10 cellular contexts compared by ENCODE assay signal in the genomic region with DNA sequence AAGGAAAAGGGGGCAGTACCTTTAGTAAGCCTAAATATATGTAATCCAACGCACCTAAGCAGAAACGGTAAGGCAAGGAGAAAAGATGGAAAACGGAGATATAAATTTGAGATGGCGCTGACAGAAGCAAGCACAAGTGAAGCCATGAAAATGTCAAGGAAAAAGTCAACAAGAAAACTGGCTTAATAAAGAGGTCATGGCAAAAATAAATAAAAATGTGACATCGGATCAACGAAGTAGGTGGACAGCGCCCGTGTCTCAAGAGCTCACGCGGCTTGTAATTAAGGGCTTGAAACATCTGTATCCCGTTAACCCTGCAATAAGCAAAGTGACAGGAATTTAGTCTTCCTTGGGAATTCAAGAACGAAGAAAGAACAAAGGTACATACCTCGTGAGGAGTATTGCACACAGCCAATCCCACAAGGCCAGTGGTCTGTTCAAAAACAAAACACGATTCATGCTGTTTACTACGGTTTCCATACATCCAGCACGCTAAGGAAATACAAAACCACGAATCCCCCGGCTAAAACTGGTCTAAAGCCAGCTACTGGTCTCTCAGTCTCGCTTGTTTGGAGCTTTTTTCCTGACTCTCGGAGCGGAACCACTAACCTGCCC. TPM values are rescaled to one million over a fixed set of nuclear protein-coding genes. Genes with fewer than 3 reads are reported as not detected.
A peak's percentile ranks its signal among the peaks of the same experiment; 100 is the strongest.
DNase-seq lines count a peak whose midpoint lies in the region; ATAC-seq and TF ChIP-seq lines count a peak whose summit lies in the region.
"Had no signal": no experiment of that assay in that cellular context is flagged by ENCODE, and none has a peak within 500 bp of the region (broad histone marks: within the 10 kb centered on the region; RNA-seq: fewer than 3 reads in every experiment).

No MANE protein-coding gene starts in this region.

- no peak overlapping the region for H3K27ac Mint-ChIP-seq in activated T-helper 17 cell treated with anti-CD3 and anti-CD28 coated beads, Interleukin-2, amount 50 U/mL, for 72 hours
- H3K27ac Mint-ChIP-seq: stimulated activated naive CD8-positive, alpha-beta T cell treated with anti-CD3 and anti-CD28 coated beads, Interleukin-15, Interleukin-2, amounts not matched to agents 100 ng/mL and 50 ng/mL, for 24 hours had no signal

- peak overlapping the region; percentile 86 for H3K27ac ChIP-seq in mesodermal cell (ENCODE audit: low read depth, low read length, severe bottlenecking)

- no peaks in the 10 kb centered on the region for H3K4me1 ChIP-seq in mesodermal cell (ENCODE audit: control insufficient read depth, insufficient read depth, low read length, poor library complexity, severe bottlenecking)

- peak; percentile 10 for ATAC-seq in GM19023 (IDR thresholded peaks at IDR 0.05; ENCODE audit: unreplicated experiment)
- ATAC-seq in HG03460 (IDR thresholded peaks at IDR 0.05; ENCODE audit: unreplicated experiment), result peak; percentile 9
- no peak for ATAC-seq in HG02981 (IDR thresholded peaks at IDR 0.05; ENCODE audit: unreplicated experiment)
- ATAC-seq in activated T-helper 17 cell treated with anti-CD3 and anti-CD28 coated beads, Interleukin-2, amount 50 U/mL, for 72 hours (replicated peaks), result no peak

- peaks cover 7% of the 10 kb centered on the region for H3K9me3 Mint-ChIP-seq in activated T-helper 17 cell treated with anti-CD3 and anti-CD28 coated beads, Interleukin-2, amount 50 U/mL, for 72 hours
- H3K9me3 Mint-ChIP-seq: stimulated activated naive CD8-positive, alpha-beta T cell treated with anti-CD3 and anti-CD28 coated beads, Interleukin-15, Interleukin-2, amounts not matched to agents 100 ng/mL and 50 ng/mL, for 24 hours had no signal

- peak overlapping the region; percentile 85 to 89 for H3K4me3 ChIP-seq in cardiac fibroblast (replicated peaks in 1 of 2; ENCODE audit: low read depth in 2 of 2, low read length in 2 of 2)
- H3K4me3 ChIP-seq in mesodermal cell (ENCODE audit: extremely low read depth, insufficient read depth, low read length, poor library complexity, severe bottlenecking), result peak overlapping the region; percentile 83

- no peak overlapping the region for H3K4me3 Mint-ChIP-seq in activated T-helper 17 cell treated with anti-CD3 and anti-CD28 coated beads, Interleukin-2, amount 50 U/mL, for 72 hours
- H3K4me3 Mint-ChIP-seq: stimulated activated naive CD8-positive, alpha-beta T cell treated with anti-CD3 and anti-CD28 coated beads, Interleukin-15, Interleukin-2, amounts not matched to agents 100 ng/mL and 50 ng/mL, for 24 hours had no signal

- peaks cover 3% of the 10 kb centered on the region for H3K27me3 Mint-ChIP-seq in activated T-helper 17 cell treated with anti-CD3 and anti-CD28 coated beads, Interleukin-2, amount 50 U/mL, for 72 hours

- no peak for TF ChIP-seq CTCF in cardiac fibroblast (IDR thresholded peaks at IDR 0.05; ENCODE audit: low read depth, low read length)

- peaks cover 29% of the 10 kb centered on the region for H3K36me3 ChIP-seq in mesodermal cell (ENCODE audit: control insufficient read depth, insufficient read depth, low read length)

- peaks cover 7% of the 10 kb centered on the region for H3K4me1 Mint-ChIP-seq in activated T-helper 17 cell treated with anti-CD3 and anti-CD28 coated beads, Interleukin-2, amount 50 U/mL, for 72 hours

- DNase-seq in cardiac fibroblast (ENCODE audit: low read depth in 2 of 2) (no peak), mesenteric fat pad (ENCODE audit: low spot score) (no peak), NCI-H1048 (lab: John Stamatoyannopoulos, UW) (no peak)

- H3K9me3 ChIP-seq in mesodermal cell (ENCODE audit: control insufficient read depth, low read length), result no peaks in the 10 kb centered on the region

- WGBS in mesodermal cell (ENCODE audit: insufficient coverage in 2 of 2), 2 experiments, result 3 to 5% methylated on average over 17 to 19 of the region's 21 CpGs

- H3K36me3 Mint-ChIP-seq in activated T-helper 17 cell treated with anti-CD3 and anti-CD28 coated beads, Interleukin-2, amount 50 U/mL, for 72 hours (ENCODE audit: low read depth), result peaks cover 18% of the 10 kb centered on the region

RNA-seq across cellular contexts. Expression of a gene that starts 0.5 kb away (rescaled TPM):
- polyA plus RNA-seq in mesodermal cell (2013, experiment 1 of 2), result 43.5 TPM
- polyA plus RNA-seq in mesodermal cell (2013, experiment 2 of 2), result 60.8 TPM
- total RNA-seq in mesenteric fat pad, result 48.9 TPM
- 10 to 100 TPM; 50.5 to 54.0 TPM for total RNA-seq in activated T-helper 17 cell treated with anti-CD3 and anti-CD28 coated beads, Interleukin-2, amount 50 U/mL, for 72 hours

RNA-seq across cellular contexts. Expression of a gene that starts 22.7 kb away (rescaled TPM):
- polyA plus RNA-seq in mesodermal cell (2013, experiment 1 of 2), result 0.66 TPM
- polyA plus RNA-seq in mesodermal cell (2013, experiment 2 of 2), result 1.1 TPM
- total RNA-seq in mesenteric fat pad, result 0.10 TPM
- under 1 TPM in 1 of 2 donors, not detected in 1; 0.16 TPM for total RNA-seq in activated T-helper 17 cell treated with anti-CD3 and anti-CD28 coated beads, Interleukin-2, amount 50 U/mL, for 72 hours

RNA-seq across cellular contexts. Expression of a gene that starts 44.5 kb away (rescaled TPM):
- not detected for polyA plus RNA-seq in mesodermal cell (2013, experiment 1 of 2)
- polyA plus RNA-seq in mesodermal cell (2013, experiment 2 of 2), result not detected
- total RNA-seq in mesenteric fat pad, result not detected
- not detected for total RNA-seq in activated T-helper 17 cell treated with anti-CD3 and anti-CD28 coated beads, Interleukin-2, amount 50 U/mL, for 72 hours
- total RNA-seq: activated CD8-positive, alpha-beta memory T cell treated with anti-CD3 and anti-CD28 coated beads for 36 hours had no signal

Comparison
In these comparisons a context has a peak if more than half of its experiments do, and no peak if none do; other contexts are left out.
1. ATAC-seq: peak in GM19023 (single experiment) and HG03460 (single experiment); none in HG02981 (single experiment) and activated T-helper 17 cell treated with anti-CD3 and anti-CD28 coated beads, Interleukin-2, amount 50 U/mL, for 72 hours (single experiment).